Comparison of ENCODE assay signal across 21 cellular contexts in genomic region chr9:33843312-33843950, GRCh38. TPM values are rescaled to one million over a fixed set of nuclear protein-coding genes. Genes with fewer than 3 reads are reported as not detected.
DNase-seq lines count a peak whose midpoint lies in the region; ATAC-seq and TF ChIP-seq lines count a peak whose summit lies in the region.
"Had no signal": no experiment of that assay in that cellular context is flagged by ENCODE, and none has a peak within 500 bp of the region (broad histone marks: within the 10 kb centered on the region; RNA-seq: fewer than 3 reads in every experiment).

No MANE protein-coding gene starts in this region.

- H2BK120ac ChIP-seq in trophoblast cell (ENCODE audit: insufficient read depth, low read length, poor library complexity): no peak overlapping the region
- no peak overlapping the region for H2BK120ac ChIP-seq in H9 (ENCODE audit: low read depth, low read length, poor library complexity, severe bottlenecking)

- H3K4me3 ChIP-seq in DOHH2 (ENCODE audit: low read length) (no peak overlapping the region), trophoblast cell (ENCODE audit: low read depth, low read length) (no peak overlapping the region)
- H3K4me3 ChIP-seq: HAP-1, skin epidermis, stomach had no signal

- peaks cover 32% of the 10 kb centered on the region for H3K36me3 ChIP-seq in DOHH2 (ENCODE audit: control insufficient read depth, low read length)
- no peaks in the 10 kb centered on the region for H3K36me3 ChIP-seq in trophoblast cell (ENCODE audit: control insufficient read depth in 1 of 2, insufficient read depth in 2 of 2, low read length in 2 of 2)
- H3K36me3 ChIP-seq: HAP-1, stomach had no signal

- H3K4me2 ChIP-seq in DOHH2 (ENCODE audit: low read length) (0 out of 2 replicates have a peak overlapping the region, but pooled peaks have one; percentile 23), trophoblast cell (ENCODE audit: low read length) (no peak overlapping the region), H9 (ENCODE audit: insufficient read depth, insufficient read length, low read length) (no peak overlapping the region)

- no CpG with 5 or more reads among the region's 5 CpGs for WGBS in trophoblast cell (ENCODE audit: extremely low coverage, insufficient coverage, insufficient read length)
- no CpG with 5 or more reads among the region's 5 CpGs for WGBS in H9 (ENCODE audit: extremely low coverage, insufficient read length, low lambda C conversion rate)

- H3K9me3 Mint-ChIP-seq in chondrocyte (ENCODE audit: low read depth): no peaks in the 10 kb centered on the region
- no peaks in the 10 kb centered on the region for H3K9me3 Mint-ChIP-seq in H9
- H3K9me3 Mint-ChIP-seq: type B pancreatic cell had no signal

- no peak overlapping the region for H2BK15ac ChIP-seq in H9 (ENCODE audit: low read depth, low read length)

- H3K4me1 ChIP-seq in DOHH2 (ENCODE audit: control insufficient read depth, low read length) (peaks cover 82% of the 10 kb centered on the region), trophoblast cell (ENCODE audit: control insufficient read depth in 1 of 2, insufficient read depth in 2 of 2, low read length in 2 of 2) (no peaks in the 10 kb centered on the region), H9 (ENCODE audit: insufficient read depth, low read length) (no peaks in the 10 kb centered on the region)

- no peak overlapping the region for H3K4me3 Mint-ChIP-seq in chondrocyte (ENCODE audit: unreplicated experiment)
- no peak overlapping the region for H3K4me3 Mint-ChIP-seq in H9
- H3K4me3 Mint-ChIP-seq: type B pancreatic cell had no signal

- H3K9ac ChIP-seq in trophoblast cell (ENCODE audit: low read length): no peak overlapping the region
- H3K9ac ChIP-seq in H9 (ENCODE audit: extremely low read depth, insufficient read length, low read length): no peak overlapping the region

- TF ChIP-seq CTCF in DOHH2 (IDR thresholded peaks at IDR 0.05; ENCODE audit: low read depth, low read length, poor library complexity, severe bottlenecking) (no peak), chondrocyte (IDR thresholded peaks at IDR 0.05) (no peak), H9 (conservative IDR thresholded peaks at IDR 0.05) (no peak)

- H3K79me2 ChIP-seq in DOHH2 (ENCODE audit: control insufficient read depth, low read length) (peaks cover 100% of the 10 kb centered on the region), trophoblast cell (ENCODE audit: control insufficient read depth, insufficient read depth, low read length, poor library complexity) (peaks cover 3% of the 10 kb centered on the region), H9 (ENCODE audit: insufficient read depth, low read length) (peaks cover 25% of the 10 kb centered on the region; the same call in 1 of the 2 replicates)

- H3K9me2 ChIP-seq in DOHH2 (replicated peaks; ENCODE audit: control insufficient read depth, low read length): no peaks in the 10 kb centered on the region

- DNase-seq in NOMO-1 (lab: John Stamatoyannopoulos, UW; ENCODE audit: unreplicated experiment in 2 of 2) (peak; percentile 20 to 58), NOMO-1 treated with dmso at 0.1 percent for 144 hours (lab: John Stamatoyannopoulos, UW; ENCODE audit: unreplicated experiment) (no peak), chondrocyte (ENCODE audit: low spot score) (no peak), trophoblast cell (no peak), H9 (no peak), middle frontal gyrus (ENCODE audit: extremely low spot score, low spot score) (no peak)
- DNase-seq: 8988T; activated CD4-positive, alpha-beta T cell treated with anti-CD3 and anti-CD28 coated beads, Interleukin-2, amount 50 U/mL, for 1 hour; activated naive CD4-positive, alpha-beta T cell treated with Interleukin-2 at 50 U/mL for 16 hours; DMS153; effector memory CD4-positive, alpha-beta T cell; left colon; NCI-H774; stimulated activated CD4-positive, alpha-beta T cell treated with anti-CD3 and anti-CD28 coated beads, Interleukin-2, amount 100 ng/mL, for 48 hours; stomach had no signal

- no peak overlapping the region for H2BK20ac ChIP-seq in H9 (ENCODE audit: low read depth, low read length, poor library complexity, severe bottlenecking)

- no peaks in the 10 kb centered on the region for H3K23me2 ChIP-seq in H9 (ENCODE audit: insufficient read length, low read depth, low read length, poor library complexity, severe bottlenecking)

- H2BK12ac ChIP-seq in trophoblast cell (ENCODE audit: low read length): no peak overlapping the region
- no peak overlapping the region for H2BK12ac ChIP-seq in H9 (ENCODE audit: insufficient read length, low read depth, low read length)

- H3K14ac ChIP-seq in trophoblast cell (ENCODE audit: low read length) (no peak overlapping the region), H9 (ENCODE audit: insufficient read depth, low read length) (no peak overlapping the region)

- H3K27ac Mint-ChIP-seq in chondrocyte (ENCODE audit: unreplicated experiment) (peak overlapping the region; percentile 74), H9 (no peak overlapping the region)
- H3K27ac Mint-ChIP-seq: type B pancreatic cell had no signal

- H4K8ac ChIP-seq in trophoblast cell (ENCODE audit: low read depth, low read length) (no peak overlapping the region), H9 (replicated peaks; ENCODE audit: insufficient read length, low read depth, low read length) (no peak overlapping the region)

- H3K18ac ChIP-seq in trophoblast cell (ENCODE audit: low read length) (no peak overlapping the region), H9 (ENCODE audit: insufficient read length, low read depth, low read length) (no peak overlapping the region)

- H3T11ph ChIP-seq in H9 (ENCODE audit: low read length): no peak overlapping the region

- H2AK5ac ChIP-seq in trophoblast cell (ENCODE audit: low read length) (no peak overlapping the region), H9 (ENCODE audit: insufficient read length, low read length) (no peak overlapping the region)

- no peak for ATAC-seq in GM21737 (IDR thresholded peaks at IDR 0.05; ENCODE audit: unreplicated experiment)
- ATAC-seq: left colon had no signal

- H3K23ac ChIP-seq in trophoblast cell (ENCODE audit: low read length) (no peak overlapping the region), H9 (ENCODE audit: insufficient read length, low read depth, low read length) (no peak overlapping the region)

- H3K56ac ChIP-seq in H9 (ENCODE audit: insufficient read length, low read depth, low read length): no peak overlapping the region

- peaks cover 4% of the 10 kb centered on the region; the same call in 1 of the 2 replicates for H3F3A ChIP-seq in DOHH2 (ENCODE audit: control insufficient read depth, insufficient read depth)

- peaks cover 54% of the 10 kb centered on the region for H3K4me1 Mint-ChIP-seq in chondrocyte (ENCODE audit: low read depth)
- H3K4me1 Mint-ChIP-seq in H9: peaks cover 0 to 2% of the 10 kb centered on the region in 2 experiments; a peak in 1 of 4 replicates

- H3K9me3 ChIP-seq in DOHH2 (ENCODE audit: control insufficient read depth, insufficient read depth, low read length) (no peaks in the 10 kb centered on the region), trophoblast cell (ENCODE audit: insufficient read depth, low read depth, low read length) (no peaks in the 10 kb centered on the region), H9 (ENCODE audit: control insufficient read depth, low read depth, low read length) (no peaks in the 10 kb centered on the region)
- H3K9me3 ChIP-seq: HAP-1, stomach had no signal

- no peak overlapping the region for H2BK5ac ChIP-seq in trophoblast cell (ENCODE audit: low read depth, low read length, poor library complexity)
- no peak overlapping the region for H2BK5ac ChIP-seq in H9 (ENCODE audit: insufficient read length, low read length)

- H3K36me3 Mint-ChIP-seq in chondrocyte (ENCODE audit: low read depth) (no peaks in the 10 kb centered on the region), H9 (ENCODE audit: insufficient read depth in 1 of 3, low read depth in 3 of 3) (peaks cover 0 to 22% (median 12%) of the 10 kb centered on the region in 3 experiments; a peak in 5 of 7 replicates)

- peak overlapping the region; percentile 28 for H2AFZ ChIP-seq in trophoblast cell (ENCODE audit: insufficient read depth, low read length, poor library complexity)
- H2AFZ ChIP-seq in H9 (ENCODE audit: low read length): no peak overlapping the region

- H3K4ac ChIP-seq in trophoblast cell (ENCODE audit: low read depth, low read length): peak overlapping the region; percentile 46
- H3K4ac ChIP-seq in H9 (ENCODE audit: low read depth, low read length): no peak overlapping the region

- no peak overlapping the region for H4K12ac ChIP-seq in trophoblast cell (ENCODE audit: low read depth, low read length)

- H3K27me3 ChIP-seq in DOHH2 (ENCODE audit: control insufficient read depth, low read length): no peaks in the 10 kb centered on the region
- no peaks in the 10 kb centered on the region for H3K27me3 ChIP-seq in trophoblast cell (ENCODE audit: insufficient read depth, low read length)
- H3K27me3 ChIP-seq in H9 (ENCODE audit: insufficient read depth, low read length): no peaks in the 10 kb centered on the region
- H3K27me3 ChIP-seq: stomach had no signal

- H3K27ac ChIP-seq in DOHH2 (ENCODE audit: low read depth, low read length): peak overlapping the region; percentile 27
- H3K27ac ChIP-seq in trophoblast cell (ENCODE audit: low read depth, low read length): no peak overlapping the region
- H3K27ac ChIP-seq in H9 (ENCODE audit: insufficient read length, low read depth, low read length): no peak overlapping the region

- H4K20me1 ChIP-seq in DOHH2 (ENCODE audit: control insufficient read depth, insufficient read depth, low read depth, low read length) (0 out of 2 replicates have a peak, but pooled peaks cover 9% of the 10 kb centered on the region), H9 (ENCODE audit: control insufficient read depth, insufficient read depth, insufficient read length) (no peaks in the 10 kb centered on the region)

- H4K5ac ChIP-seq in H9 (ENCODE audit: insufficient read length, low read depth, low read length): no peak overlapping the region

- H4K91ac ChIP-seq in trophoblast cell (ENCODE audit: low read depth, low read length) (no peak overlapping the region), H9 (ENCODE audit: insufficient read length, low read depth, low read length) (no peak overlapping the region)

- H3K79me1 ChIP-seq in trophoblast cell (ENCODE audit: low read length) (no peaks in the 10 kb centered on the region), H9 (ENCODE audit: insufficient read depth, low read depth, low read length, poor library complexity, severe bottlenecking) (peaks cover 21% of the 10 kb centered on the region)

- H3K27me3 Mint-ChIP-seq in chondrocyte (ENCODE audit: low read depth) (no peaks in the 10 kb centered on the region), H9 (ENCODE audit: low read depth) (no peaks in the 10 kb centered on the region)
- H3K27me3 Mint-ChIP-seq: type B pancreatic cell had no signal

RNA-seq across cellular contexts. Expression of gene UBE2R2, which starts 26.5 kb away (rescaled TPM):
- 39.1 to 51.2 TPM (median 48.8 TPM) in 3 replicates for total RNA-seq in chondrocyte
- polyA plus RNA-seq in trophoblast cell (2013): 55.1 and 56.2 TPM in 2 replicates
- total RNA-seq in H9 (2021): 52.1 and 52.4 TPM in 2 replicates

RNA-seq across cellular contexts. Expression of gene PRSS3, which starts 48.1 kb away (rescaled TPM):
- not detected in 3 replicates for total RNA-seq in chondrocyte
- not detected in 2 replicates for polyA plus RNA-seq in trophoblast cell (2013)
- not detected in 2 replicates for total RNA-seq in H9 (2021)
- total RNA-seq: astrocyte had no signal

Comparison
In these comparisons a context has a peak if more than half of its experiments do, and no peak if none do; other contexts are left out.
1. DNase-seq: peak in NOMO-1 (2 of 2); none in NOMO-1 treated with dmso at 0.1 percent for 144 hours (single experiment), chondrocyte (single experiment), trophoblast cell (0 of 2), H9 (single experiment) and middle frontal gyrus (single experiment).